In the genomic region with DNA sequence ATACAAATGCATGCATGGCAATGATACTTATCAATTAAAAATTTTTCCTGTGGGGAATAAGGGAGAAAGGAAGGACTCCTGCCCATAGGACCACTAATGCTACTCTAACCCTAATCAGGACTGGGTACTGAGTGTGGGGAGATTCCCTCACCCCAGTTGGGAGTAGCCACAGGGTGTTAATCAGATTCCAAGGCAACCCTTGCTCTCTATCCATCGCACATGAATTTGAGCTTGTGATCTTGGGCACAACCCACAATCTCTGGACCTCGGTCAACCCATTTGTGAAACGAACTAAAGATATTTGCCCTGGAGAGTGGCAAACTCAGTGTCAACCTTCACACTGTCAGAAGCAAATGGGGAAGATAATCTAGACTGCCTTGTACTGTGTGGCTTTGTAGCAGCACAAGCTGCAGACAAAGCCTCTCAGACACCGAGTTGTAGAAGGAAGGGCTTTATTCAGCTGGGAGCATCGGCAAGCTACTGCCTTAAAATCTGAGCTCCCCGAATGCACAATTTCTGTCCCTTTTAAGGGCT, we compare ENCODE assay signal across 11 cellular contexts.
DNase-seq lines count a peak whose midpoint lies in the region; ATAC-seq, FAIRE-seq and TF ChIP-seq lines count a peak whose summit lies in the region.
"Had no signal": no experiment of that assay in that cellular context is flagged by ENCODE, and none has a peak within 500 bp of the region (broad histone marks: within the 10 kb centered on the region; RNA-seq: fewer than 3 reads in every experiment).

No MANE protein-coding gene starts in this region.

- H3K27me3 Mint-ChIP-seq in MCF 10A (ENCODE audit: insufficient read depth, unreplicated experiment), result no peaks in the 10 kb centered on the region

- peaks cover 4 to 8% of the 10 kb centered on the region in 2 experiments for H3K4me1 ChIP-seq in trophoblast cell (ENCODE audit: control insufficient read depth in 1 of 2, insufficient read depth in 2 of 2, low read length in 2 of 2)

- CTCF ChIA-PET in MCF 10A (lab: Yijun Ruan, JAX), result interaction anchor here (1.2 to 1.7 kb wide), 2 partner anchors 29 to 66 kb away, joined by 3 to 8 read pairs; no protein-coding TSS in a partner anchor

- H2AK5ac ChIP-seq in trophoblast cell (ENCODE audit: low read length), result no peak overlapping the region

- H3K4me3 Mint-ChIP-seq in MCF 10A (ENCODE audit: unreplicated experiment), result peak overlapping the region; percentile 49
- H3K4me3 Mint-ChIP-seq: activated T-cell treated with anti-CD3 and anti-CD28 coated beads, Interleukin-2, amount 50 U/mL, for 4 hours had no signal

- BruUV-seq in MCF 10A (replicated peaks; lab: Mats Ljungman, UMichigan), result no TSS peak

- H2AFZ ChIP-seq in trophoblast cell (ENCODE audit: insufficient read depth, low read length, poor library complexity), result no peak overlapping the region

- H3K4me1 Mint-ChIP-seq in MCF 10A (ENCODE audit: insufficient read depth, unreplicated experiment), result peaks cover 14% of the 10 kb centered on the region

- peak; percentile 30 for ATAC-seq in HG03064 (IDR thresholded peaks at IDR 0.05; ENCODE audit: low read depth, unreplicated experiment)
- no peak for ATAC-seq in HG03439 (IDR thresholded peaks at IDR 0.05; ENCODE audit: unreplicated experiment)
- ATAC-seq in GM21360 (IDR thresholded peaks at IDR 0.05; ENCODE audit: unreplicated experiment), result no peak
- no peak for ATAC-seq in HG03520 (IDR thresholded peaks at IDR 0.05; ENCODE audit: unreplicated experiment)
- ATAC-seq: activated T-cell treated with anti-CD3 and anti-CD28 coated beads, Interleukin-2, amount 50 U/mL, for 4 hours had no signal

- H3K9me3 ChIP-seq in trophoblast cell (ENCODE audit: insufficient read depth, low read depth, low read length), result no peaks in the 10 kb centered on the region

- peak overlapping the region; percentile 67 for H2BK12ac ChIP-seq in trophoblast cell (ENCODE audit: low read length)

- WGBS in trophoblast cell (ENCODE audit: extremely low coverage, insufficient coverage, insufficient read length), result no CpG with 5 or more reads among the region's 6 CpGs

- H3K14ac ChIP-seq in trophoblast cell (ENCODE audit: low read length), result no peak overlapping the region

- H4K8ac ChIP-seq in trophoblast cell (ENCODE audit: low read depth, low read length), result no peak overlapping the region

- H2BK5ac ChIP-seq in trophoblast cell (ENCODE audit: low read depth, low read length, poor library complexity), result no peak overlapping the region

- no peak overlapping the region for H3K4ac ChIP-seq in trophoblast cell (ENCODE audit: low read depth, low read length)

- H3K27ac ChIP-seq in trophoblast cell (ENCODE audit: low read depth, low read length), result no peak overlapping the region

- peak overlapping the region; percentile 94 for H3K27ac Mint-ChIP-seq in MCF 10A (ENCODE audit: low read depth, unreplicated experiment)

- no peak overlapping the region for H4K12ac ChIP-seq in trophoblast cell (ENCODE audit: low read depth, low read length)

- no peak overlapping the region for H3K4me3 ChIP-seq in trophoblast cell (ENCODE audit: low read depth, low read length)
- H3K4me3 ChIP-seq: heart left ventricle had no signal

- H4K91ac ChIP-seq in trophoblast cell (ENCODE audit: low read depth, low read length), result no peak overlapping the region

- no peak overlapping the region for H3K9ac ChIP-seq in trophoblast cell (ENCODE audit: low read length)

- no peaks in the 10 kb centered on the region for H3K36me3 ChIP-seq in trophoblast cell (ENCODE audit: control insufficient read depth in 1 of 2, insufficient read depth in 2 of 2, low read length in 2 of 2)
- H3K36me3 ChIP-seq: heart left ventricle had no signal

- POLR2A ChIA-PET in MCF 10A (lab: Yijun Ruan, JAX), result interaction anchor here (0.6 to 2.1 kb wide), 13 partner anchors 10 to 170 kb away, joined by 3 to 8 read pairs (median 3); no protein-coding TSS in a partner anchor

- no peaks in the 10 kb centered on the region for H3K9me3 Mint-ChIP-seq in MCF 10A (ENCODE audit: unreplicated experiment)

- no peak overlapping the region for H3K18ac ChIP-seq in trophoblast cell (ENCODE audit: low read length)

- no peak for TF ChIP-seq CTCF in MCF 10A (IDR thresholded peaks at IDR 0.05; ENCODE audit: unreplicated experiment)

- peak; percentile 58 for FAIRE-seq in GM12892 (lab: Jason Lieb, UNC)

- peaks cover 6% of the 10 kb centered on the region for H3K79me1 ChIP-seq in trophoblast cell (ENCODE audit: low read length)

- intact Hi-C loops in MCF 10A (cut with micrococcal nuclease), result no loop called here

- H3K23ac ChIP-seq in trophoblast cell (ENCODE audit: low read length), result no peak overlapping the region

- H3K36me3 Mint-ChIP-seq in MCF 10A (ENCODE audit: insufficient read depth, unreplicated experiment), result no peaks in the 10 kb centered on the region

- no peak for DNase-seq in GM12892 (ENCODE audit: insufficient read length)
- no peak for DNase-seq in MCF 10A (ENCODE audit: unreplicated experiment)
- no peak for DNase-seq in trophoblast cell
- no peak for DNase-seq in islet precursor cell
- DNase-seq: activated T-cell treated with anti-CD3 and anti-CD28 coated beads, Interleukin-2, amount 50 U/mL, for 4 hours; NCI-H748 treated with DMSO at 0.1 percent for 48 hours had no signal

- no peaks in the 10 kb centered on the region for H3K79me2 ChIP-seq in trophoblast cell (ENCODE audit: control insufficient read depth, insufficient read depth, low read length, poor library complexity)

- no peaks in the 10 kb centered on the region for H3K27me3 ChIP-seq in trophoblast cell (ENCODE audit: insufficient read depth, low read length)
- H3K27me3 ChIP-seq: heart left ventricle had no signal

- no peak for TF ChIP-seq POLR2A in GM12892 (IDR thresholded peaks at IDR 0.05; ENCODE audit: low read depth, low read length)

- H2BK120ac ChIP-seq in trophoblast cell (ENCODE audit: insufficient read depth, low read length, poor library complexity), result no peak overlapping the region

- H3K4me2 ChIP-seq in trophoblast cell (ENCODE audit: low read length), result no peak overlapping the region
